In genomic region chr9:121599872-121600585, GRCh38 we compare ENCODE assay signal across 9 cellular contexts. TPM values are rescaled to one million over a fixed set of nuclear protein-coding genes. Genes with fewer than 3 reads are reported as not detected.
DNase-seq lines count a peak whose midpoint lies in the region; ATAC-seq, FAIRE-seq and TF ChIP-seq lines count a peak whose summit lies in the region.
"Had no signal": no experiment of that assay in that cellular context is flagged by ENCODE, and none has a peak within 500 bp of the region (broad histone marks: within the 10 kb centered on the region; RNA-seq: fewer than 3 reads in every experiment).

No MANE protein-coding gene starts in this region.

- H3K36me3 ChIP-seq in BJ (ENCODE audit: control insufficient read depth, insufficient read depth, low read length) = no peaks in the 10 kb centered on the region
- no peaks in the 10 kb centered on the region for H3K36me3 ChIP-seq in RWPE2 (ENCODE audit: low read depth)
- no peaks in the 10 kb centered on the region for H3K36me3 ChIP-seq in parathyroid adenoma (ENCODE audit: control insufficient read depth, insufficient read depth, low read length)

- ATAC-seq in RWPE2 (ENCODE audit: low read depth) (peak; percentile 26), HG02840 (IDR thresholded peaks at IDR 0.05; ENCODE audit: low FRiP score, unreplicated experiment) (no peak)

- no peak overlapping the region for H3K27ac ChIP-seq in RWPE2 (ENCODE audit: poor library complexity, severe bottlenecking)
- no peak overlapping the region for H3K27ac ChIP-seq in parathyroid adenoma

- DNase-seq in BJ (ENCODE audit: low read depth) (no peak), RWPE2 (ENCODE audit: low spot score) (no peak), frontal cortex (ENCODE audit: low spot score in 2 of 2) (peak; percentile 34 to 46), NCI-H2196 treated with DMSO at 0.1 percent for 48 hours (lab: John Stamatoyannopoulos, UW; ENCODE audit: unreplicated experiment) (no peak), midbrain (lab: John Stamatoyannopoulos, UW) (no peak)
- no peak for DNase-seq in stimulated activated CD4-positive, alpha-beta T cell treated with anti-CD3 and anti-CD28 coated beads, Interleukin-15, amount 100 ng/mL, for 24 hours

- no peaks in the 10 kb centered on the region for H3K79me2 ChIP-seq in parathyroid adenoma

- H2AFZ ChIP-seq in parathyroid adenoma = peak overlapping the region; percentile 82

- H3K4me3 ChIP-seq in BJ (ENCODE audit: low read depth, low read length) (peak overlapping the region; percentile 54), RWPE2 (ENCODE audit: severe bottlenecking) (peak overlapping the region; percentile 38), parathyroid adenoma (ENCODE audit: low read depth, low read length) (peak overlapping the region; percentile 55)

- POLR2A ChIA-PET in BJ (lab: Charles Lee) = no interaction called here

- TF ChIP-seq CTCF in BJ (IDR thresholded peaks at IDR 0.05; ENCODE audit: insufficient read depth, low read depth, low read length) (0 out of 2 replicates have a peak, but pooled peaks have one; percentile 9), RWPE2 (IDR thresholded peaks at IDR 0.05; ENCODE audit: poor library complexity, severe bottlenecking) (no peak), parathyroid adenoma (IDR thresholded peaks at IDR 0.05) (no peak)

- H3K9me3 ChIP-seq in RWPE2 (ENCODE audit: severe bottlenecking) = no peaks in the 10 kb centered on the region
- no peaks in the 10 kb centered on the region for H3K9me3 ChIP-seq in parathyroid adenoma (ENCODE audit: control insufficient read depth, low read length)

- no peak overlapping the region for H3K9ac ChIP-seq in parathyroid adenoma

- H3K4me1 ChIP-seq in RWPE2 (ENCODE audit: insufficient read depth, poor library complexity, severe bottlenecking) = no peaks in the 10 kb centered on the region
- peaks cover 3% of the 10 kb centered on the region for H3K4me1 ChIP-seq in parathyroid adenoma

- FAIRE-seq in frontal cortex (lab: Jason Lieb, UNC) = no peak

- peak overlapping the region; percentile 82 for H3K4me2 ChIP-seq in parathyroid adenoma (ENCODE audit: low read length)

- CTCF ChIA-PET in BJ (lab: Yijun Ruan, JAX) = interaction anchor here (0.7 to 3.8 kb wide), 9 partner anchors 10 to 99 kb away, joined by 3 to 18 read pairs (median 8); no protein-coding TSS in a partner anchor

- H3K27me3 ChIP-seq in BJ (ENCODE audit: control insufficient read depth, insufficient read depth, low read length) (0 out of 2 replicates have a peak, but pooled peaks cover 2% of the 10 kb centered on the region), RWPE2 (ENCODE audit: insufficient read depth, poor library complexity, severe bottlenecking) (peaks cover 8% of the 10 kb centered on the region), parathyroid adenoma (ENCODE audit: control insufficient read depth, insufficient read depth, low read length) (no peaks in the 10 kb centered on the region)

RNA-seq across cellular contexts. Expression of gene DAB2IP, which starts 51.4 kb away (rescaled TPM):
- polyA plus RNA-seq in BJ (2011; rRNA removed) = 18.1 and 38.1 TPM in 2 replicates
- polyA minus RNA-seq in BJ (2011; rRNA and poly(A)+ RNA removed) = 41.3 and 44.4 TPM in 2 replicates
- total RNA-seq in frontal cortex = 12.6 TPM
- total RNA-seq: T-helper 2 cell treated with Interferon-gamma antibody and Interleukin-4, amounts not matched to agents 100 ng/mL and 5 ng/mL, for 36 hours had no signal

Comparison
In these comparisons a context has a peak if more than half of its experiments do, and no peak if none do; other contexts are left out.
1. DNase-seq: peak in frontal cortex (2 of 2); none in BJ (single experiment), RWPE2 (single experiment), stimulated activated CD4-positive, alpha-beta T cell treated with anti-CD3 and anti-CD28 coated beads, Interleukin-15, amount 100 ng/mL, for 24 hours (single experiment), NCI-H2196 treated with DMSO at 0.1 percent for 48 hours (single experiment) and midbrain (single experiment).
2. Peak in every context shown above with its lines, with median percentiles within 50 percentile points of each other: H3K4me3 ChIP-seq.